8 cellular contexts compared by ENCODE assay signal in the genomic region with DNA sequence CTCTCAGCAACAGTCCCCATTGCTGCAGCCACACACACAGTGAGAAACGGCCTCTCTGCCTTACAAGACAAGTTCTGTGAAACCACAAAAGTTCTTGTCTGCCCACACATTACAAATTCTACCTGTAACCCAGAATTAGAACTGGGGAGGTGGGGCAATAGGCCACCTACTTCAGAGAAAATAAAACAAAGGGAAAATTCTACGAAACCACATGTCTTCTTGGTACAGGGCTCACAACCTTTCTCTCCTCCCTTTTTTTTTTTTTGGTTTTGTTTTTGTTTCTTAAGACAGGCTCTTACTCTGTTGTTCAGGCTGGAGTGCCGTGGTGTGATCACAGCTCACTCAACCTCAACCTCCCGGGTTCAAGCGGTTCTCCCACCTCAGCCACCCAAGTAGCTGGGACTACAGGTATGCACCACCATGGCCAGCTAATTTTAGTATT. TPM values are rescaled to one million over a fixed set of nuclear protein-coding genes. Genes with fewer than 3 reads are reported as not detected.
A peak's percentile ranks its signal among the peaks of the same experiment; 100 is the strongest.
DNase-seq lines count a peak whose midpoint lies in the region; ATAC-seq, FAIRE-seq and TF ChIP-seq lines count a peak whose summit lies in the region.

No MANE protein-coding gene starts in this region.

- no peak for TF ChIP-seq CTCF in GM12864 (IDR thresholded peaks at IDR 0.05; ENCODE audit: low read depth, low read length, missing control alignments)
- no peak for TF ChIP-seq CTCF in astrocyte (IDR thresholded peaks at IDR 0.05; ENCODE audit: insufficient read depth, low read depth, low read length)
- TF ChIP-seq CTCF in stomach (IDR thresholded peaks at IDR 0.05): no peak

- TF ChIP-seq POLR2A in stomach (IDR thresholded peaks at IDR 0.05): no peak

- H4K20me1 ChIP-seq in astrocyte (ENCODE audit: insufficient read depth, low read length): no peaks in the 10 kb centered on the region

- H3K36me3 Mint-ChIP-seq in astrocyte (ENCODE audit: low read depth, unreplicated experiment): no peaks in the 10 kb centered on the region

- H3K4me1 ChIP-seq in astrocyte (ENCODE audit: insufficient read depth, low read length) (no peaks in the 10 kb centered on the region), stomach (no peaks in the 10 kb centered on the region)

- peak; percentile 93 for ATAC-seq in GM21528 (IDR thresholded peaks at IDR 0.05; ENCODE audit: low FRiP score, unreplicated experiment)
- ATAC-seq in left colon: no peak

- H3K36me3 ChIP-seq in astrocyte (ENCODE audit: insufficient read depth, low read length): no peaks in the 10 kb centered on the region
- no peaks in the 10 kb centered on the region for H3K36me3 ChIP-seq in stomach

- H3K27me3 ChIP-seq in astrocyte (ENCODE audit: insufficient read depth, low read length): no peaks in the 10 kb centered on the region
- no peaks in the 10 kb centered on the region for H3K27me3 ChIP-seq in stomach

- H3K9ac ChIP-seq in astrocyte (ENCODE audit: low read length): no peak overlapping the region

- no peaks in the 10 kb centered on the region for H3K79me2 ChIP-seq in astrocyte (ENCODE audit: insufficient read depth, low read length)

- H2AFZ ChIP-seq in astrocyte (ENCODE audit: low read depth, low read length): no peak overlapping the region

- no peak for FAIRE-seq in astrocyte (lab: Jason Lieb, UNC)

- no peak overlapping the region for H3K4me3 ChIP-seq in GM12864 (ENCODE audit: low read depth, low read length)
- no peak overlapping the region for H3K4me3 ChIP-seq in Jurkat, Clone E6-1 (ENCODE audit: low read length)
- no peak overlapping the region for H3K4me3 ChIP-seq in astrocyte (ENCODE audit: insufficient read depth, low read depth, low read length)
- no peak overlapping the region for H3K4me3 ChIP-seq in stomach

- no peak for TF ChIP-seq EP300 in stomach (IDR thresholded peaks at IDR 0.05)

- DNase-seq in GM12864 (ENCODE audit: low read depth) (peak; percentile 83), astrocyte (ENCODE audit: low read depth) (peak; percentile 2), DMS114 treated with DMSO at 0.1 percent for 48 hours (lab: John Stamatoyannopoulos, UW; ENCODE audit: unreplicated experiment) (no peak), NCI-H1092 treated with DMSO at 0.1 percent for 48 hours (lab: John Stamatoyannopoulos, UW) (no peak), left colon (no peak), stomach (no peak)
- peak; percentile 57 for DNase-seq in Jurkat, Clone E6-1 (ENCODE audit: low read depth, low spot score)

- no peak overlapping the region for H3K27ac Mint-ChIP-seq in astrocyte (ENCODE audit: unreplicated experiment)

- intact Hi-C loops in left colon (cut with DNase I, micrococcal nuclease): no loop called here
- intact Hi-C loops in stomach (cut with DNase I; ENCODE audit: low total_unique reads): no loop called here

- H3K9me3 Mint-ChIP-seq in astrocyte (ENCODE audit: unreplicated experiment): no peaks in the 10 kb centered on the region

- H3K27ac ChIP-seq in astrocyte (ENCODE audit: low read depth, low read length) (no peak overlapping the region), stomach (no peak overlapping the region)

- H3K4me1 Mint-ChIP-seq in astrocyte (ENCODE audit: low read depth, unreplicated experiment): peaks cover 4% of the 10 kb centered on the region

- WGBS in stomach, 5 donors: 67 to 87% (median 79%) methylated on average over 5 of the region's 5 CpGs

- no peak overlapping the region for H3K4me3 Mint-ChIP-seq in astrocyte (ENCODE audit: unreplicated experiment)

- H3K4me2 ChIP-seq in astrocyte (ENCODE audit: low read length): no peak overlapping the region

- H3K9me3 ChIP-seq in astrocyte (ENCODE audit: insufficient read depth, low read depth, low read length): no peaks in the 10 kb centered on the region
- no peaks in the 10 kb centered on the region for H3K9me3 ChIP-seq in stomach

- H3K27me3 Mint-ChIP-seq in astrocyte (ENCODE audit: low read depth, unreplicated experiment): peaks cover 4% of the 10 kb centered on the region

RNA-seq across cellular contexts. Expression of gene LPAR3, which starts 30.2 kb away (rescaled TPM):
- not detected for polyA plus RNA-seq in Jurkat, Clone E6-1 (2012; ENCODE audit: insufficient read depth, insufficient read length)
- total RNA-seq in astrocyte: 0.70 and 0.91 TPM in 2 replicates
- total RNA-seq in left colon: 1 to 10 TPM; 2.8 to 4.2 TPM
- total RNA-seq in stomach: 1 to 10 TPM in 2 of 5 donors, not detected in 3; 1.2 to 2.0 TPM
- 1 to 10 TPM in 1 of 3 donors, under 1 TPM in 2; 0.12 to 2.7 (median 0.31) TPM for polyA plus RNA-seq in stomach

Comparison
In these comparisons a context has a peak if more than half of its experiments do, and no peak if none do; other contexts are left out.
1. DNase-seq: peak in GM12864 (single experiment), Jurkat, Clone E6-1 (single experiment) and astrocyte (single experiment); none in DMS114 treated with DMSO at 0.1 percent for 48 hours (single experiment), NCI-H1092 treated with DMSO at 0.1 percent for 48 hours (single experiment), left colon (0 of 2) and stomach (single experiment).